16 cellular contexts compared by ENCODE assay signal in the genomic region with DNA sequence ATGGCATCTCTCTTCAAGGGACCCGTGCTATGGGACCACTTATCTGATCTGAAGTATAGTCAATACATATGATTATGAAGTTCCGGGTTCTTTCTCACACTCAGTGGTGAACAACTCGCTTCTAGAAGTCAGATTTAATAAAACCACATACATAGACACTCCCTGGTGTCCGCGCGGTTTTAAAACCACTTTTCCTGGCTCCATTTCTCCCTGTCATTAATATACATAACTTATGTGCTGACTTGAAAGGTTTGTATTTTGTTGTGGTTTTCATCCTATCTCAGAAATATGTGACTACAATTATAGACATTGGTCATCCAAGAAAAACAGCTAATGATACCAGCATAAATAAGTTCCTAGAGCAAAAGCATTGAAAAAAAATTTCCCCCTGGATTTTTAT. TPM values are rescaled to one million over a fixed set of nuclear protein-coding genes. Genes with fewer than 3 reads are reported as not detected.
DNase-seq lines count a peak whose midpoint lies in the region; ATAC-seq, FAIRE-seq and TF ChIP-seq lines count a peak whose summit lies in the region.
"Had no signal": no experiment of that assay in that cellular context is flagged by ENCODE, and none has a peak within 500 bp of the region (broad histone marks: within the 10 kb centered on the region; RNA-seq: fewer than 3 reads in every experiment).

No MANE protein-coding gene starts in this region.

- no peak for TF ChIP-seq POLR2A in suprapubic skin (IDR thresholded peaks at IDR 0.05)

- no peak for TF ChIP-seq CTCF in suprapubic skin (IDR thresholded peaks at IDR 0.05)

- no peak overlapping the region for H3K4me3 ChIP-seq in suprapubic skin
- H3K4me3 ChIP-seq: SJSA1 had no signal

- no peak for TF ChIP-seq EP300 in suprapubic skin (IDR thresholded peaks at IDR 0.05)

- H3K27me3 ChIP-seq in suprapubic skin, result no peaks in the 10 kb centered on the region
- H3K27me3 ChIP-seq: SJSA1 had no signal

- no peak for FAIRE-seq in frontal cortex (lab: Jason Lieb, UNC)
- FAIRE-seq: D721Med, HTR-8/SVneo had no signal

- no peaks in the 10 kb centered on the region for H3K9me3 ChIP-seq in suprapubic skin
- H3K9me3 ChIP-seq: SJSA1 had no signal

- WGBS in suprapubic skin, result 68% methylated on average over 6 of the region's 6 CpGs

- H3K4me1 ChIP-seq in suprapubic skin, result peaks cover 38% of the 10 kb centered on the region

- peak; percentile 16 for DNase-seq in M059J (ENCODE audit: low read depth)
- DNase-seq in astrocyte of the hippocampus (ENCODE audit: low read depth, low spot score), result peak; percentile 69
- DNase-seq in left lobe of liver (ENCODE audit: low spot score), result peak; percentile 5
- no peak for DNase-seq in suprapubic skin (ENCODE audit: low spot score in 2 of 2)
- no peak for DNase-seq in frontal cortex (ENCODE audit: low spot score in 2 of 2)
- DNase-seq in NCI-H2107 treated with DMSO at 0.1 percent for 48 hours (lab: John Stamatoyannopoulos, UW; ENCODE audit: unreplicated experiment), result no peak
- DNase-seq: CD4-positive, alpha-beta memory T cell; DMS79; H9; NCI-H2029 treated with DMSO at 0.1 percent for 48 hours; NCI-H748 treated with DMSO at 0.1 percent for 48 hours had no signal

- H3K27ac ChIP-seq in suprapubic skin, result peak overlapping the region; percentile 34
- H3K27ac ChIP-seq: SJSA1 had no signal

- no peak for ATAC-seq in left lobe of liver
- no peak for ATAC-seq in HG03442 (IDR thresholded peaks at IDR 0.05; ENCODE audit: unreplicated experiment)
- no peak for ATAC-seq in HG03460 (IDR thresholded peaks at IDR 0.05; ENCODE audit: unreplicated experiment)

- H3K36me3 ChIP-seq in suprapubic skin, result peaks cover 3% of the 10 kb centered on the region
- H3K36me3 ChIP-seq: SJSA1 had no signal

RNA-seq across cellular contexts. Expression of a gene that starts 34.0 kb away (rescaled TPM):
- total RNA-seq in M059J (2014; rRNA removed; shearing (Covaris generic)), result 0.84 and 0.94 TPM in 2 replicates
- total RNA-seq in left lobe of liver, result 16.2 TPM
- 100 to 1,000 TPM in 1 of 4 donors, 10 to 100 TPM in 3; 52.9 to 129 (median 72.1) TPM for total RNA-seq in suprapubic skin
- total RNA-seq in frontal cortex, result 16.7 TPM

Comparison
In these comparisons a context has a peak if more than half of its experiments do, and no peak if none do; other contexts are left out.
1. DNase-seq: peak in M059J (single experiment), astrocyte of the hippocampus (single experiment) and left lobe of liver (single experiment); none in suprapubic skin (0 of 2), frontal cortex (0 of 2) and NCI-H2107 treated with DMSO at 0.1 percent for 48 hours (single experiment).